In the genomic region with DNA sequence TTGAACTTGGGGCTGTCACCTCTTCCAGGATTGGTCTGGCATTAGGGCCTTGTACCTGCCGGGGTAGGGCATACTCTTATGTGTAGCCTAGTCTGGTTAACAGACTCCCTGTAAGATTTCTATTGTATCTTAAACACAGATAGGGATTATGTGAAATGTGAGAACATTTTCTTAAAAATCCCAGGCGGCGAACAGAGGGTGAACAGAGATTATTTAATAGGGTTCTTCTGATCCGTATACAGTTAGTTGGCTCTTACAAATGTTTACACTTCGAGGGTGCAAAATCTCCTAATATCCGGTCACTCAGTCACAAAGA, we compare ENCODE assay signal across 8 cellular contexts. TPM values are rescaled to one million over a fixed set of nuclear protein-coding genes. Genes with fewer than 3 reads are reported as not detected.
DNase-seq lines count a peak whose midpoint lies in the region; ATAC-seq and TF ChIP-seq lines count a peak whose summit lies in the region.

No MANE protein-coding gene starts in this region.

- peaks cover 25% of the 10 kb centered on the region for H3K4me1 Mint-ChIP-seq in Calu3 (ENCODE audit: low read depth, unreplicated experiment)

- CTCF ChIA-PET in Calu3 (lab: Charles Lee): no interaction called here

- intact Hi-C loops in Calu3 (cut with micrococcal nuclease; ENCODE audit: unreplicated experiment) (loop anchor here (5.0 to 10.0 kb wide), 4 partner anchors 127 to 349 kb away; partner anchors contain the start of gene DAZL), sciatic nerve (cut with DNase I) (no loop called here)

- H3K4me3 Mint-ChIP-seq in Calu3 (ENCODE audit: low read depth, unreplicated experiment): peak overlapping the region; percentile 79

- H3K9me3 ChIP-seq in ectodermal cell (ENCODE audit: control insufficient read depth, low read length) (no peaks in the 10 kb centered on the region), neuron (ENCODE audit: low read length) (no peaks in the 10 kb centered on the region)

- peak; percentile 28 for ATAC-seq in GM21576 (IDR thresholded peaks at IDR 0.05; ENCODE audit: unreplicated experiment)
- ATAC-seq in GM18519 (IDR thresholded peaks at IDR 0.05; ENCODE audit: low FRiP score, unreplicated experiment): no peak
- no peak for ATAC-seq in sciatic nerve

- H3K27ac Mint-ChIP-seq in Calu3 (ENCODE audit: unreplicated experiment): peak overlapping the region; percentile 31

- no peaks in the 10 kb centered on the region for H3K27me3 Mint-ChIP-seq in Calu3 (ENCODE audit: unreplicated experiment)

- TF ChIP-seq CTCF in Calu3 (IDR thresholded peaks at IDR 0.05; ENCODE audit: unreplicated experiment) (no peak), LNCaP clone FGC (IDR thresholded peaks at IDR 0.05; ENCODE audit: control insufficient read depth, extremely low read depth, insufficient read depth) (no peak)

- H3K4me3 ChIP-seq in LNCaP clone FGC (ENCODE audit: low read depth, low read length): peak overlapping the region; percentile 50
- peak overlapping the region; percentile 82 for H3K4me3 ChIP-seq in ectodermal cell (ENCODE audit: insufficient read depth, low read depth, low read length)
- peak overlapping the region; percentile 79 for H3K4me3 ChIP-seq in neuron (ENCODE audit: low read length)

- WGBS in ectodermal cell, 2 experiments: 52% methylated on average over 6 of the region's 6 CpGs

- H3K27me3 ChIP-seq in ectodermal cell (ENCODE audit: control insufficient read depth, insufficient read depth, low read length, poor library complexity, severe bottlenecking) (no peaks in the 10 kb centered on the region), neuron (ENCODE audit: insufficient read depth, low read length) (peaks cover 9% of the 10 kb centered on the region)

- H3K36me3 ChIP-seq in ectodermal cell (ENCODE audit: control insufficient read depth, insufficient read depth, low read length) (no peaks in the 10 kb centered on the region), neuron (ENCODE audit: insufficient read depth, low read length) (no peaks in the 10 kb centered on the region)

- no TSS peak for BruUV-seq in Calu3 (replicated peaks; lab: Mats Ljungman, UMichigan)

- H2AFZ ChIP-seq in neuron (ENCODE audit: low read depth, low read length): peak overlapping the region; percentile 75

- H3K9me3 Mint-ChIP-seq in Calu3 (ENCODE audit: low read depth, unreplicated experiment): no peaks in the 10 kb centered on the region

- DNase-seq in Calu3 (no peak), LNCaP clone FGC (ENCODE audit: low read depth) (no peak), sciatic nerve (ENCODE audit: low spot score) (no peak)
- DNase-seq in stimulated activated CD4-positive, alpha-beta T cell treated with anti-CD3 and anti-CD28 coated beads, Interleukin-12 subunit alpha, Interleukin-12 subunit beta, amount 100 ng/mL, for 4 hours: no peak

- H3K4me1 ChIP-seq in ectodermal cell (ENCODE audit: control insufficient read depth, insufficient read depth, low read length) (peaks cover 3% of the 10 kb centered on the region), neuron (ENCODE audit: insufficient read depth, low read length) (peaks cover 7% of the 10 kb centered on the region)

- peaks cover 20% of the 10 kb centered on the region for H3K36me3 Mint-ChIP-seq in Calu3 (ENCODE audit: insufficient read depth, unreplicated experiment)

- no peak overlapping the region for H3K27ac ChIP-seq in ectodermal cell (ENCODE audit: insufficient read depth, low read depth, low read length, poor library complexity, severe bottlenecking)

RNA-seq across cellular contexts. Expression of gene PLCL2, which starts 0.8 kb away (rescaled TPM):
- total RNA-seq in Calu3 (2022) (5.4 and 5.8 TPM in 2 replicates), sciatic nerve (33.5 TPM)
- polyA plus RNA-seq in ectodermal cell (2013, experiment 1 of 4): 14.9 TPM
- 16.5 TPM for polyA plus RNA-seq in ectodermal cell (2013, experiment 2 of 4)
- 12.7 TPM for polyA plus RNA-seq in ectodermal cell (2013, experiment 3 of 4)
- 13.9 TPM for polyA plus RNA-seq in ectodermal cell (2013, experiment 4 of 4)
